ENCODE assay signal across 25 cellular contexts in the genomic region with DNA sequence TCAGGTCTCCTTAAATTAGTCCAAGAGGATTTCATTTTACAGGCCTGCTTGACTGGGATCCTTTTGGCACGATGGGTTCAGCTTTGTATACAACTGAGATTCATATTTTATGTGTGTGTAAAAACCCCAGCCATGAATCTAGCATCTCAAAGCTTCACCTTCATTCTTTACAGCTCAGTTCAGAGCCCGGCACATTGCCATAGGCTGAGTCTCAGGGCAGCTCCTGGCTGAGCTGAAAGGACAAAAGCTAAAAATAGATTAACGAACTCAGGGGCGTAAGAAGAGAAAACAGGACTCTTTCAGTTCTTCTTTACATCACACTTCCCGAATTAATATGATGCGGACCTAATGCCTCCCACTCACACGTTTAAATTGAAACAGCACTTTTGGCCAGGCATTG.
DNase-seq lines count a peak whose midpoint lies in the region; ATAC-seq and TF ChIP-seq lines count a peak whose summit lies in the region.
"Had no signal": no experiment of that assay in that cellular context is flagged by ENCODE, and none has a peak within 500 bp of the region (broad histone marks: within the 10 kb centered on the region; RNA-seq: fewer than 3 reads in every experiment).

No MANE protein-coding gene starts in this region.

- H3K4me1 ChIP-seq in mammary epithelial cell (ENCODE audit: insufficient read depth, low read length) (no peaks in the 10 kb centered on the region), tibial nerve (no peaks in the 10 kb centered on the region)
- H3K4me1 ChIP-seq: suprapubic skin had no signal

- no peak for TF ChIP-seq POLR2A in tibial nerve (IDR thresholded peaks at IDR 0.05)

- WGBS in mammary epithelial cell (ENCODE audit: low coverage, missing lambda C conversion rate), result 15% methylated on average over 6 of the region's 7 CpGs
- WGBS in tibial nerve, 2 donors, result 39 to 52% methylated on average over 7 of the region's 7 CpGs

- no peaks in the 10 kb centered on the region for H3K79me2 ChIP-seq in mammary epithelial cell (ENCODE audit: insufficient read depth, low read length)

- H3K9me3 ChIP-seq in mammary epithelial cell (replicated peaks; ENCODE audit: insufficient read depth, low read length), result no peaks in the 10 kb centered on the region
- H3K9me3 ChIP-seq in tibial nerve, result no peaks in the 10 kb centered on the region
- H3K9me3 ChIP-seq: suprapubic skin had no signal

- intact Hi-C loops in Right ventricle myocardium superior (cut with DNase I), result no loop called here
- intact Hi-C loops in cardiac septum (cut with DNase I), result no loop called here
- intact Hi-C loops in mammary epithelial cell (cut with micrococcal nuclease), result no loop called here

- BruUV-seq in mammary epithelial cell (replicated peaks; lab: Mats Ljungman, UMichigan), result no TSS peak

- H3K4me2 ChIP-seq in mammary epithelial cell (ENCODE audit: insufficient read depth, low read depth, low read length), result no peak overlapping the region

- CTCF ChIA-PET in mammary epithelial cell (lab: Charles Lee; ENCODE audit: low non-redundant PET), result no interaction called here

- no peak overlapping the region for H3K9ac ChIP-seq in mammary epithelial cell (ENCODE audit: insufficient read depth, low read length)

- in situ Hi-C loops in astrocyte of the spinal cord (cut with HindIII; ENCODE audit: low sequenced_read_pairs) (no loop called here), mammary epithelial cell (cut with MboI; ENCODE audit: low sequenced_read_pairs in 2 of 2) (no loop called here)

- peak; percentile 78 for ATAC-seq in Right ventricle myocardium superior (ENCODE audit: poor library complexity)
- ATAC-seq: sciatic nerve; stimulated activated effector memory CD8-positive, alpha-beta T cell treated with anti-CD3 and anti-CD28 coated beads, Interleukin-12 subunit alpha, Interleukin-12 subunit beta, amount 100 ng/mL, for 72 hours had no signal

- dilution Hi-C loops in mammary epithelial cell (cut with HindIII; ENCODE audit: low sequenced_read_pairs), result no loop called here

- H3K27ac ChIP-seq in mammary epithelial cell (ENCODE audit: insufficient read depth, low read depth, low read length) (no peak overlapping the region), tibial nerve (no peak overlapping the region)
- H3K27ac ChIP-seq: suprapubic skin, WERI-Rb-1 had no signal

- H4K20me1 ChIP-seq in mammary epithelial cell (ENCODE audit: insufficient read depth, low read length), result no peaks in the 10 kb centered on the region

- H3K27me3 ChIP-seq in mammary epithelial cell (ENCODE audit: insufficient read depth, low read length) (no peaks in the 10 kb centered on the region), tibial nerve (no peaks in the 10 kb centered on the region)
- H3K27me3 ChIP-seq: suprapubic skin had no signal

- DNase-seq in Right ventricle myocardium superior (peak; percentile 42), cardiac septum (ENCODE audit: low spot score) (no peak), astrocyte of the spinal cord (ENCODE audit: low read depth, low spot score) (peak; percentile 12), left kidney (ENCODE audit: low read depth, low spot score) (peak; percentile 9), NCI-H69 (lab: John Stamatoyannopoulos, UW) (no peak), DMS79 (lab: John Stamatoyannopoulos, UW) (no peak), mammary epithelial cell (no peak), tibial nerve (ENCODE audit: low spot score in 2 of 2) (no peak)
- DNase-seq: 8988T; activated CD4-positive, alpha-beta T cell treated with anti-CD3 and anti-CD28 coated beads, Interleukin-2, amount 10 ng/mL, durations not matched to agents 24 days and 14 days; activated gamma-delta T cell; activated naive CD8-positive, alpha-beta T cell treated with anti-CD3 and anti-CD28 coated beads, Interleukin-2, amount 10 ng/mL, durations not matched to agents 7 days and 5 days; activated T-cell treated with anti-CD3 and anti-CD28 coated beads, Interleukin-2, amount 50 U/mL, for 24 hours; cerebellar nuclear complex; H9; IMR-90; NCI-H2029 treated with DMSO at 0.1 percent for 48 hours; NCI-H526 treated with DMSO at 0.1 percent for 48 hours; posterior cingulate gyrus; SHP77; stimulated activated CD4-positive, alpha-beta T cell treated with anti-CD3 and anti-CD28 coated beads, Interleukin-4, amount 100 ng/mL, for 24 hours; WERI-Rb-1 had no signal

- TF ChIP-seq EP300 in tibial nerve (IDR thresholded peaks at IDR 0.05), result no peak

- TF ChIP-seq CTCF in astrocyte of the spinal cord (IDR thresholded peaks at IDR 0.05; ENCODE audit: low read depth, low read length), result no peak
- no peak for TF ChIP-seq CTCF in mammary epithelial cell (conservative IDR thresholded peaks at IDR 0.05 in 1 of 2, IDR thresholded peaks at IDR 0.05 in 1 of 2; ENCODE audit: extremely low read depth in 1 of 2, insufficient read depth in 1 of 2, low read depth in 1 of 2, low read length in 2 of 2)
- no peak for TF ChIP-seq CTCF in tibial nerve (IDR thresholded peaks at IDR 0.05)

- no peak overlapping the region for H2AFZ ChIP-seq in mammary epithelial cell (ENCODE audit: low read depth, low read length)

- H3K36me3 ChIP-seq in mammary epithelial cell (ENCODE audit: insufficient read depth, low read length) (no peaks in the 10 kb centered on the region), tibial nerve (no peaks in the 10 kb centered on the region)
- H3K36me3 ChIP-seq: suprapubic skin, WERI-Rb-1 had no signal

- H3K4me3 ChIP-seq in astrocyte of the spinal cord (ENCODE audit: low read depth, low read length) (no peak overlapping the region), mammary epithelial cell (replicated peaks in 1 of 3; ENCODE audit: insufficient read depth in 1 of 3, low read depth in 2 of 3, low read length in 3 of 3) (no peak overlapping the region), tibial nerve (no peak overlapping the region)
- H3K4me3 ChIP-seq: suprapubic skin had no signal

Comparison
In these comparisons a context has a peak if more than half of its experiments do, and no peak if none do; other contexts are left out.
1. DNase-seq: peak in Right ventricle myocardium superior (single experiment), astrocyte of the spinal cord (single experiment) and left kidney (single experiment); none in cardiac septum (single experiment), NCI-H69 (single experiment), DMS79 (single experiment), mammary epithelial cell (single experiment) and tibial nerve (0 of 2).